Comparison of ENCODE assay signal across 15 cellular contexts in genomic region chr17:13311301-13311700, GRCh38.
A peak's percentile ranks its signal among the peaks of the same experiment; 100 is the strongest.
DNase-seq lines count a peak whose midpoint lies in the region; ATAC-seq and TF ChIP-seq lines count a peak whose summit lies in the region.
"Had no signal": no experiment of that assay in that cellular context is flagged by ENCODE, and none has a peak within 500 bp of the region (broad histone marks: within the 10 kb centered on the region; RNA-seq: fewer than 3 reads in every experiment).

No MANE protein-coding gene starts in this region.

- no peak overlapping the region for H3K4me3 ChIP-seq in retinal pigment epithelial cell (ENCODE audit: low read length)
- no peak overlapping the region for H3K4me3 ChIP-seq in coronary artery
- no peak overlapping the region for H3K4me3 ChIP-seq in suprapubic skin
- H3K4me3 ChIP-seq: pancreas had no signal

- no peak for TF ChIP-seq POLR2A in suprapubic skin (IDR thresholded peaks at IDR 0.05)

- H3K27me3 ChIP-seq in suprapubic skin (no peaks in the 10 kb centered on the region), foreskin keratinocyte (no peaks in the 10 kb centered on the region)
- H3K27me3 ChIP-seq: pancreas had no signal

- WGBS in suprapubic skin, result 28% methylated on average over 1 of the region's 1 CpG

- H3K36me3 ChIP-seq in suprapubic skin, result no peaks in the 10 kb centered on the region
- H3K36me3 ChIP-seq: pancreas had no signal

- H3K27ac ChIP-seq in coronary artery (no peak overlapping the region), suprapubic skin (no peak overlapping the region), foreskin keratinocyte (no peak overlapping the region)
- H3K27ac ChIP-seq: pancreas had no signal

- H3K4me1 ChIP-seq in suprapubic skin (no peaks in the 10 kb centered on the region), foreskin keratinocyte (no peaks in the 10 kb centered on the region)
- H3K4me1 ChIP-seq: pancreas had no signal

- no peak for TF ChIP-seq EP300 in suprapubic skin (IDR thresholded peaks at IDR 0.05)

- ATAC-seq in HG02642 (IDR thresholded peaks at IDR 0.05; ENCODE audit: poor library complexity, unreplicated experiment) (no peak), foreskin keratinocyte (no peak)
- ATAC-seq: left cardiac atrium, pancreas had no signal

- peak; percentile 67 for DNase-seq in GM04503 (ENCODE audit: low read depth)
- DNase-seq in fibroblast of gingiva (ENCODE audit: low read depth), result peak; percentile 94
- DNase-seq in retinal pigment epithelial cell (ENCODE audit: low read depth), result peak; percentile 69
- DNase-seq in coronary artery (ENCODE audit: low spot score), result no peak
- DNase-seq in suprapubic skin (ENCODE audit: low spot score in 2 of 2), result no peak
- DNase-seq in foreskin keratinocyte, result no peak
- DNase-seq: activated CD4-positive, alpha-beta T cell treated with anti-CD3 and anti-CD28 coated beads, Interleukin-2, amount 10 ng/mL, durations not matched to agents 24 days and 14 days; central memory CD4-positive, alpha-beta T cell; left cardiac atrium; NCI-H2171; pancreas; SIG-M5; substantia nigra had no signal

- no peaks in the 10 kb centered on the region for H3K9me3 ChIP-seq in suprapubic skin
- H3K9me3 ChIP-seq: pancreas had no signal

- TF ChIP-seq CTCF in retinal pigment epithelial cell (conservative IDR thresholded peaks at IDR 0.05; ENCODE audit: low read depth, low read length), result no peak
- no peak for TF ChIP-seq CTCF in coronary artery (IDR thresholded peaks at IDR 0.05)
- TF ChIP-seq CTCF in suprapubic skin (IDR thresholded peaks at IDR 0.05), result no peak
- no peak for TF ChIP-seq CTCF in foreskin keratinocyte (conservative IDR thresholded peaks at IDR 0.05)

TF ChIP-seq in PFSK-1, 5 proteins besides CTCF, POLR2A, EP300 and RAD21:
- TF ChIP-seq TAF1 (IDR thresholded peaks at IDR 0.05; ENCODE audit: borderline replicate concordance, insufficient read depth, low read length) (no peak), REST (IDR thresholded peaks at IDR 0.05; ENCODE audit: insufficient read depth in 1 of 2, low read depth in 2 of 2, low read length in 2 of 2) (peak in 1 of 2 experiments; percentile 21; a peak in 1 of 4 replicates), POLR2AphosphoS5 (IDR thresholded peaks at IDR 0.05; ENCODE audit: low read depth, low read length) (0 out of 2 replicates have a peak, but pooled peaks have one; percentile 28)

Comparison
In these comparisons a context has a peak if more than half of its experiments do, and no peak if none do; other contexts are left out.
1. DNase-seq: peak in GM04503 (single experiment), fibroblast of gingiva (single experiment) and retinal pigment epithelial cell (single experiment); none in coronary artery (single experiment), suprapubic skin (0 of 2) and foreskin keratinocyte (0 of 2).